In genomic region chr15:77070500-77071337, GRCh38 we compare ENCODE assay signal across 1 cellular context.
A peak's percentile ranks its signal among the peaks of the same experiment; 100 is the strongest.
TF ChIP-seq lines count a peak whose summit lies in the region.

TSPAN3 (minus strand) TSS chr15:77071109; CDS start chr15:77070954, 155 bp downstream.

TF ChIP-seq in K562, 482 proteins besides CTCF, POLR2A, EP300 and RAD21 (continued from another document and continues in another):
- TF ChIP-seq ARID4B (CRISPR knock-in tag; IDR thresholded peaks at IDR 0.05) (peak; percentile 47; the same call in 1 of the 2 replicates), ZBTB11 (CRISPR knock-in tag; IDR thresholded peaks at IDR 0.05) (no peak), KDM2B (CRISPR knock-in tag; IDR thresholded peaks at IDR 0.05) (peak; percentile 76; the same call in 1 of the 2 replicates), RBM25 (IDR thresholded peaks at IDR 0.05; ENCODE audit: low read depth, low read length, severe bottlenecking) (peak; percentile 92), ATF2 (CRISPR knock-in tag; IDR thresholded peaks at IDR 0.05) (no peak), ZFX (CRISPR knock-in tag; IDR thresholded peaks at IDR 0.05) (peak; percentile 88), FOXA1 (IDR thresholded peaks at IDR 0.05; ENCODE audit: borderline replicate concordance) (no peak), CCNT2 (IDR thresholded peaks at IDR 0.05; ENCODE audit: borderline replicate concordance, extremely low read depth, insufficient read length, low read depth, low read length) (peak; percentile 52), MAZ (CRISPR knock-in tag; conservative IDR thresholded peaks at IDR 0.05 in 1 of 2, IDR thresholded peaks at IDR 0.05 in 1 of 2) (peak; percentile 36 to 54; a peak in 2 of 4 replicates), KAT7 (CRISPR knock-in tag; IDR thresholded peaks at IDR 0.05; ENCODE audit: borderline replicate concordance) (peak; percentile 91), SMARCB1 (IDR thresholded peaks at IDR 0.05; ENCODE audit: insufficient read length, low read depth) (no peak), ZSCAN29 (IDR thresholded peaks at IDR 0.05) (no peak), LCOR (CRISPR knock-in tag; IDR thresholded peaks at IDR 0.05) (0 out of 2 replicates have a peak, but pooled peaks have one; percentile 28), PRDM10 (IDR thresholded peaks at IDR 0.05; ENCODE audit: partially characterized antibody) (peak; percentile 50), NFIX (CRISPR knock-in tag; IDR thresholded peaks at IDR 0.05; ENCODE audit: low read depth) (peak; percentile 74), ZNF699 (CRISPR knock-in tag; IDR thresholded peaks at IDR 0.05; ENCODE audit: insufficient replicate concordance) (no peak), ETS1 (conservative IDR thresholded peaks at IDR 0.05; ENCODE audit: control insufficient read depth, low read depth, low read length) (0 out of 2 replicates have a peak, but pooled peaks have one; percentile 59), ZNF311 (CRISPR knock-in tag; IDR thresholded peaks at IDR 0.05) (no peak), CXXC5 (CRISPR knock-in tag; IDR thresholded peaks at IDR 0.05) (peak; percentile 97), PCBP1 (IDR thresholded peaks at IDR 0.05; ENCODE audit: low read depth, low read length, poor library complexity, severe bottlenecking) (peak; percentile 59), RFX1 (IDR thresholded peaks at IDR 0.05) (peak; percentile 84), HEY1 (CRISPR knock-in tag; IDR thresholded peaks at IDR 0.05; ENCODE audit: borderline replicate concordance) (no peak), BHLHE40 (IDR thresholded peaks at IDR 0.05; ENCODE audit: low read length) (0 out of 2 replicates have a peak, but pooled peaks have one; percentile 8), RB1 (IDR thresholded peaks at IDR 0.05; ENCODE audit: low read depth) (peak; percentile 67), POLR2AphosphoS5 (IDR thresholded peaks at IDR 0.05; ENCODE audit: control insufficient read depth, insufficient read depth, low read depth, low read length) (peak; percentile 57), MYC (IDR thresholded peaks at IDR 0.05; ENCODE audit: low read depth, low read length) (peak; percentile 72), MYC (CRISPR knock-in tag; IDR thresholded peaks at IDR 0.05; ENCODE audit: borderline replicate concordance, low read depth) (no peak), ATF7 (IDR thresholded peaks at IDR 0.05) (0 out of 2 replicates have a peak, but pooled peaks have one; percentile 21), POLR2G (IDR thresholded peaks at IDR 0.05; ENCODE audit: low read depth, low read length) (peak; percentile 90), CREB1 (IDR thresholded peaks at IDR 0.05) (no peak), CREB1 (CRISPR knock-in tag; IDR thresholded peaks at IDR 0.05) (peak; percentile 36; the same call in 1 of the 2 replicates), SP2 (IDR thresholded peaks at IDR 0.05; ENCODE audit: extremely low read depth, low read depth, low read length, poor library complexity, severe bottlenecking) (peak; percentile 67), MAX (CRISPR knock-in tag; IDR thresholded peaks at IDR 0.05) (peak; percentile 53; the same call in 1 of the 2 replicates), TGIF2 (CRISPR knock-in tag; IDR thresholded peaks at IDR 0.05) (0 out of 2 replicates have a peak, but pooled peaks have one; percentile 33), MTA3 (IDR thresholded peaks at IDR 0.05; ENCODE audit: borderline replicate concordance) (peak; percentile 50; the same call in 1 of the 2 replicates), NFYB (IDR thresholded peaks at IDR 0.05; ENCODE audit: extremely low read depth, insufficient read length) (peak; percentile 24), L3MBTL2 (IDR thresholded peaks at IDR 0.05) (peak; percentile 66; the same call in 1 of the 2 replicates), THAP12 (CRISPR knock-in tag; IDR thresholded peaks at IDR 0.05) (peak; percentile 60; the same call in 1 of the 2 replicates), E2F6 (IDR thresholded peaks at IDR 0.05; ENCODE audit: borderline replicate concordance in 1 of 2, extremely low read depth in 1 of 2, insufficient read depth in 1 of 2, insufficient read length in 1 of 2, low read depth in 1 of 2, low read length in 1 of 2, poor library complexity in 1 of 2, severe bottlenecking in 1 of 2) (peak; percentile 78 to 88), TFAP4 (CRISPR knock-in tag; IDR thresholded peaks at IDR 0.05; ENCODE audit: borderline replicate concordance) (peak; percentile 64; the same call in 1 of the 2 replicates), ZNF77 (CRISPR knock-in tag; IDR thresholded peaks at IDR 0.05) (no peak), ZNF134 (CRISPR knock-in tag; conservative IDR thresholded peaks at IDR 0.05) (no peak)
